Comparison of ENCODE assay signal across 25 cellular contexts in genomic region chr13:71820699-71821098, GRCh38. TPM values are rescaled to one million over a fixed set of nuclear protein-coding genes. Genes with fewer than 3 reads are reported as not detected.
"Had no signal": no experiment of that assay in that cellular context is flagged by ENCODE, and none has a peak within 500 bp of the region (broad histone marks: within the 10 kb centered on the region; RNA-seq: fewer than 3 reads in every experiment).

No MANE protein-coding gene starts in this region.

- DNase-seq: activated CD4-positive, CD25-positive, alpha-beta regulatory T cell; activated CD8-positive, alpha-beta memory T cell treated with anti-CD3 and anti-CD28 coated beads, Interleukin-2, amount 50 U/mL, for 4 hours; activated CD8-positive, alpha-beta T cell treated with anti-CD3 and anti-CD28 coated beads for 36 hours; activated gamma-delta T cell treated with Interleukin-2 at 50 U/mL for 16 hours; activated naive CD4-positive, alpha-beta T cell treated with anti-CD3 and anti-CD28 coated beads, Interleukin-2, amount 10 ng/mL, durations not matched to agents 7 days and 5 days; activated naive CD8-positive, alpha-beta T cell treated with anti-CD3 and anti-CD28 coated beads for 36 hours; activated T-cell treated with anti-CD3 and anti-CD28 coated beads, Interleukin-2, amount 50 U/mL, for 72 hours; brain microvascular endothelial cell; colonic mucosa; MG63; NCI-H1092 treated with DMSO at 0.1 percent for 48 hours; NCI-H1417 treated with DMSO at 0.1 percent for 48 hours; NCI-H1694; NCI-H2029; NCI-H2107; NCI-H2171 treated with DMSO at 0.1 percent for 48 hours; NCI-H226; NCI-H526; NCI-H82; PC-9; SIG-M5; SW 1271 had no signal

- H3K27me3 ChIP-seq: brain microvascular endothelial cell, cardiac muscle cell, colonic mucosa, MG63 had no signal

- H3K27ac ChIP-seq: brain microvascular endothelial cell, cardiac muscle cell, colonic mucosa, PC-9, VCaP had no signal

- H3K9me3 ChIP-seq: colonic mucosa, MG63 had no signal

- H3K4me3 ChIP-seq: cardiac muscle cell, colonic mucosa, MG63, PC-9 had no signal

- ATAC-seq: activated CD8-positive, alpha-beta T cell treated with anti-CD3 and anti-CD28 coated beads for 36 hours; activated T-cell treated with anti-CD3 and anti-CD28 coated beads, Interleukin-2, amount 50 U/mL, for 72 hours had no signal

- H3K4me1 ChIP-seq: colonic mucosa had no signal

- H3K36me3 ChIP-seq: brain microvascular endothelial cell, cardiac muscle cell, colonic mucosa, MG63 had no signal

RNA-seq across cellular contexts. Expression of gene DACH1, which starts 46.3 kb away (rescaled TPM):
- total RNA-seq: activated CD8-positive, alpha-beta T cell treated with anti-CD3 and anti-CD28 coated beads for 36 hours; activated naive CD8-positive, alpha-beta T cell treated with anti-CD3 and anti-CD28 coated beads for 36 hours; activated T-helper 2 cell treated with anti-CD3 and anti-CD28 coated beads, Interferon-gamma antibody, Interleukin-2, Interleukin-4, amounts not matched to agents 10 μg/mL and 5 μg/mL and 100 μg/mL, durations not matched to agents 14 hours and 24 hours and 36 hours had no signal
